9 cellular contexts compared by ENCODE assay signal in genomic region chr2:112187805-112188596, GRCh38. TPM values are rescaled to one million over a fixed set of nuclear protein-coding genes. Genes with fewer than 3 reads are reported as not detected.
DNase-seq lines count a peak whose midpoint lies in the region; ATAC-seq and TF ChIP-seq lines count a peak whose summit lies in the region.
"Had no signal": no experiment of that assay in that cellular context is flagged by ENCODE, and none has a peak within 500 bp of the region (broad histone marks: within the 10 kb centered on the region; RNA-seq: fewer than 3 reads in every experiment).

No MANE protein-coding gene starts in this region.

- no peaks in the 10 kb centered on the region for H3K27me3 ChIP-seq in breast epithelium
- no peaks in the 10 kb centered on the region for H3K27me3 ChIP-seq in naive thymus-derived CD4-positive, alpha-beta T cell (ENCODE audit: control insufficient read depth in 2 of 2, insufficient read depth in 2 of 2, low read length in 2 of 2)
- peaks cover 6% of the 10 kb centered on the region for H3K27me3 ChIP-seq in endodermal cell (ENCODE audit: control insufficient read depth, insufficient read depth, low read length, poor library complexity, severe bottlenecking)

- H3K36me3 Mint-ChIP-seq in MCF 10A (ENCODE audit: insufficient read depth, unreplicated experiment) (no peaks in the 10 kb centered on the region), endodermal cell (ENCODE audit: low read depth) (no peaks in the 10 kb centered on the region)
- H3K36me3 Mint-ChIP-seq in naive thymus-derived CD4-positive, alpha-beta T cell, result peaks cover 0 to 43% (median 21%) of the 10 kb centered on the region in 5 donors

- H3K4me3 ChIP-seq in breast epithelium (no peak overlapping the region), endodermal cell (ENCODE audit: low read length) (no peak overlapping the region)
- peak overlapping the region; percentile 31 for H3K4me3 ChIP-seq in naive thymus-derived CD4-positive, alpha-beta T cell (ENCODE audit: low read length)

- WGBS in endodermal cell (ENCODE audit: insufficient coverage in 1 of 2, insufficient read length in 1 of 2), 2 experiments, result 86 to 92% methylated on average over 4 to 9 of the region's 9 CpGs

- CTCF ChIA-PET in MCF 10A (lab: Yijun Ruan, JAX), result interaction anchor here (1.2 kb wide), 1 partner anchor 66 kb away, joined by 4 read pairs; no protein-coding TSS in a partner anchor
- CTCF ChIA-PET in naive thymus-derived CD4-positive, alpha-beta T cell (lab: Charles Lee), result interaction anchor here (0.6 kb wide), 1 partner anchor 18 kb away, joined by 3 read pairs; no protein-coding TSS in a partner anchor

- peak; percentile 90 for ATAC-seq in naive thymus-derived CD4-positive, alpha-beta T cell

- H3K9me3 Mint-ChIP-seq in MCF 10A (ENCODE audit: unreplicated experiment) (no peaks in the 10 kb centered on the region), endodermal cell (peaks cover 7% of the 10 kb centered on the region)
- peaks cover 0 to 2% (median 0%) of the 10 kb centered on the region in 11 donors for H3K9me3 Mint-ChIP-seq in naive thymus-derived CD4-positive, alpha-beta T cell

- H3K4me1 ChIP-seq in breast epithelium, result no peaks in the 10 kb centered on the region
- peaks cover 21 to 80% of the 10 kb centered on the region in 2 donors for H3K4me1 ChIP-seq in naive thymus-derived CD4-positive, alpha-beta T cell (ENCODE audit: control insufficient read depth in 2 of 2, insufficient read depth in 2 of 2, low read length in 2 of 2)
- H3K4me1 ChIP-seq in endodermal cell (ENCODE audit: control insufficient read depth, insufficient read depth, low read length), result no peaks in the 10 kb centered on the region

- H3K36me3 ChIP-seq in breast epithelium (no peaks in the 10 kb centered on the region), endodermal cell (ENCODE audit: control insufficient read depth, insufficient read depth, low read length) (no peaks in the 10 kb centered on the region)
- peaks cover 0 to 5% (median 0%) of the 10 kb centered on the region in 3 experiments for H3K36me3 ChIP-seq in naive thymus-derived CD4-positive, alpha-beta T cell (ENCODE audit: control insufficient read depth in 2 of 3, insufficient read depth in 3 of 3, low read length in 3 of 3)

- DNase-seq in MCF 10A (ENCODE audit: unreplicated experiment), result peak; percentile 37
- no peak for DNase-seq in breast epithelium (ENCODE audit: low spot score in 2 of 2)
- peak; percentile 61 for DNase-seq in activated T-helper 9 cell treated with anti-CD3 and anti-CD28 coated beads, Interleukin-2, amount 50 U/mL, for 16 hours (ENCODE audit: low read depth)
- peak in 8 of 9 donors; percentile 69 to 95 (median 88) for DNase-seq in naive thymus-derived CD4-positive, alpha-beta T cell
- no peak for DNase-seq in medulla oblongata (ENCODE audit: extremely low spot score)
- no peak for DNase-seq in inferior parietal cortex (ENCODE audit: extremely low spot score)
- no peak for DNase-seq in endodermal cell
- no peak for DNase-seq in NCI-H524 treated with DMSO at 0.1 percent for 48 hours (lab: John Stamatoyannopoulos, UW)

- peak overlapping the region; percentile 24 for H3K27ac Mint-ChIP-seq in MCF 10A (ENCODE audit: low read depth, unreplicated experiment)
- H3K27ac Mint-ChIP-seq in naive thymus-derived CD4-positive, alpha-beta T cell, result peak overlapping the region; percentile 92 to 100 (median 99)
- no peak overlapping the region for H3K27ac Mint-ChIP-seq in endodermal cell

- intact Hi-C loops in MCF 10A (cut with micrococcal nuclease) (no loop called here), breast epithelium (cut with DNase I; ENCODE audit: low total_unique reads) (no loop called here)
- intact Hi-C loops in naive thymus-derived CD4-positive, alpha-beta T cell (cut with micrococcal nuclease), result loop anchor here (1.0 to 10.0 kb wide), 14 partner anchors 16 to 1697 kb away; partner anchors contain the start of genes TMEM87B (in 2 of the 2), ZC3H6 (in 2 of the 2), ZC3H8 (in 2 of the 2) and ANAPC1 (in 1 of the 2)

- no peak for TF ChIP-seq CTCF in MCF 10A (IDR thresholded peaks at IDR 0.05; ENCODE audit: unreplicated experiment)
- TF ChIP-seq CTCF in breast epithelium (IDR thresholded peaks at IDR 0.05), result no peak
- no peak for TF ChIP-seq CTCF in endodermal cell (conservative IDR thresholded peaks at IDR 0.05)

- H3K9me3 ChIP-seq in breast epithelium (no peaks in the 10 kb centered on the region), endodermal cell (ENCODE audit: control insufficient read depth, low read length) (no peaks in the 10 kb centered on the region)
- H3K9me3 ChIP-seq in naive thymus-derived CD4-positive, alpha-beta T cell (ENCODE audit: control insufficient read depth in 2 of 3, low read length in 3 of 3), result no peaks in the 10 kb centered on the region

- H3K27ac ChIP-seq in breast epithelium (no peak overlapping the region), endodermal cell (ENCODE audit: low read depth, low read length) (no peak overlapping the region)
- H3K27ac ChIP-seq in naive thymus-derived CD4-positive, alpha-beta T cell (ENCODE audit: low read depth, low read length), result peak overlapping the region; percentile 85
- H3K27ac ChIP-seq: HL-60 had no signal

- no peak for TF ChIP-seq POLR2A in breast epithelium (IDR thresholded peaks at IDR 0.05)

- H3K4me1 Mint-ChIP-seq in MCF 10A (ENCODE audit: insufficient read depth, unreplicated experiment) (peaks cover 10% of the 10 kb centered on the region), endodermal cell (no peaks in the 10 kb centered on the region)
- peaks cover 59 to 96% (median 94%) of the 10 kb centered on the region in 7 donors for H3K4me1 Mint-ChIP-seq in naive thymus-derived CD4-positive, alpha-beta T cell

- BruUV-seq in MCF 10A (replicated peaks; lab: Mats Ljungman, UMichigan), result no TSS peak

- H3K4me3 Mint-ChIP-seq in MCF 10A (ENCODE audit: unreplicated experiment) (no peak overlapping the region), endodermal cell (no peak overlapping the region)
- H3K4me3 Mint-ChIP-seq in naive thymus-derived CD4-positive, alpha-beta T cell, result peak overlapping the region; percentile 58 to 88 (median 74)

- POLR2A ChIA-PET in MCF 10A (lab: Yijun Ruan, JAX), result no interaction called here
- POLR2A ChIA-PET in naive thymus-derived CD4-positive, alpha-beta T cell (lab: Charles Lee), result interaction anchor here (0.6 to 2.0 kb wide), 15 partner anchors 9 to 446 kb away, joined by 3 to 19 read pairs (median 4); partner anchors contain the start of gene ZC3H8

- H3K27me3 Mint-ChIP-seq in MCF 10A (ENCODE audit: insufficient read depth, unreplicated experiment), result no peaks in the 10 kb centered on the region
- no peaks in the 10 kb centered on the region for H3K27me3 Mint-ChIP-seq in naive thymus-derived CD4-positive, alpha-beta T cell
- H3K27me3 Mint-ChIP-seq in endodermal cell (ENCODE audit: insufficient read depth), result peaks cover 4% of the 10 kb centered on the region

- no peak overlapping the region for H3K9ac ChIP-seq in endodermal cell (ENCODE audit: extremely low read depth, low read length, poor library complexity, severe bottlenecking)

RNA-seq across cellular contexts. Expression of gene FBLN7, which starts 49.8 kb away (rescaled TPM):
- 0.07 and 0.14 TPM in 2 replicates for total RNA-seq in MCF 10A (2022)
- total RNA-seq in breast epithelium, result 10 to 100 TPM in 2 of 3 donors, 1 to 10 TPM in 1; 9.2 to 15.7 (median 11.0) TPM
- 10 to 100 TPM; 12.1 to 36.3 (median 20.5) TPM for total RNA-seq in naive thymus-derived CD4-positive, alpha-beta T cell
- 10 to 100 TPM; 21.0 to 29.0 TPM for polyA plus RNA-seq in naive thymus-derived CD4-positive, alpha-beta T cell
- 1 to 10 TPM; 4.0 to 8.7 TPM for total RNA-seq in endodermal cell
- 16.0 TPM for polyA plus RNA-seq in endodermal cell (2013, experiment 1 of 2)
- 13.9 TPM for polyA plus RNA-seq in endodermal cell (2013, experiment 2 of 2)

Comparison
In these comparisons a context has a peak if more than half of its experiments do, and no peak if none do; other contexts are left out.
1. DNase-seq: peak in MCF 10A (single experiment), activated T-helper 9 cell treated with anti-CD3 and anti-CD28 coated beads, Interleukin-2, amount 50 U/mL, for 16 hours (single experiment) and naive thymus-derived CD4-positive, alpha-beta T cell (8 of 9); none in breast epithelium (0 of 2), medulla oblongata (single experiment), inferior parietal cortex (single experiment), endodermal cell (single experiment) and NCI-H524 treated with DMSO at 0.1 percent for 48 hours (single experiment).
2. H3K4me3 Mint-ChIP-seq: peak in naive thymus-derived CD4-positive, alpha-beta T cell (10 of 10); none in MCF 10A (single experiment) and endodermal cell (single experiment).
3. intact Hi-C loops: an anchor here in naive thymus-derived CD4-positive, alpha-beta T cell (1.0 to 10.0 kb wide); none called in MCF 10A and breast epithelium.